Comparison of ENCODE assay signal across 21 cellular contexts in the genomic region with DNA sequence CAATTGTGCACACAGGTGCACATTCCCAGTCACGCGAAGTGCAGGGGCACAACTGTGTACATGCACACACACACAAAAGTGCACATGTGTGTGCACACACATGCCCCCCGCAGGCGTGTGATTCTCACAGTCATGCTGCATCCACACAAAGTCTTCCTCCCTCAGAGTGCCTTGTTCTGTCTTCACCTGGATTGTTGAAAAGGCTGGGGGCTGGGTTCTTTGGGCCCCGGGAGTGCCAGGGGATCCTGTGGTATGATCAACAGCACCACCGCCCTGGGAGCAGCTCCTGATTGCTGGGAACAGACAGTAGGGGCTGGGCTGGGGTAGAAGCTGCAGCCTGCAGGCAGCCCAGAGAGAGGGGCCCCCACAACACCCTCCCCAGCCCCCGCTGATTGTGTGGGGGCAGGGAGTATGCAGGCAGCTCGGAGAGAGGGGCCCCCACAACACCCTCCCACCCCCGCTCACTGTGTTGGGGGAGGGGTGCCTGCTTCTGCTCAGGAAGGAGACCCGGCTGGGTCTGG. TPM values are rescaled to one million over a fixed set of nuclear protein-coding genes. Genes with fewer than 3 reads are reported as not detected.
DNase-seq lines count a peak whose midpoint lies in the region; ATAC-seq and TF ChIP-seq lines count a peak whose summit lies in the region.
"Had no signal": no experiment of that assay in that cellular context is flagged by ENCODE, and none has a peak within 500 bp of the region (broad histone marks: within the 10 kb centered on the region; RNA-seq: fewer than 3 reads in every experiment).

No MANE protein-coding gene starts in this region.

- peak overlapping the region; percentile 40 to 72 for H3K14ac ChIP-seq in mesenchymal stem cell (ENCODE audit: low read length in 2 of 2)

- H3K23ac ChIP-seq in mesenchymal stem cell (ENCODE audit: low read length in 2 of 2): peak overlapping the region in 1 of 2 experiments; percentile 60

- intact Hi-C loops in vagina (cut with DNase I): no loop called here
- intact Hi-C loops in stomach (cut with DNase I; ENCODE audit: low total_unique reads): no loop called here

- no peak overlapping the region for H2BK5ac ChIP-seq in mesenchymal stem cell (ENCODE audit: low read depth, low read length, poor library complexity, severe bottlenecking)

- H2AFZ ChIP-seq in SK-N-SH (ENCODE audit: low read depth) (no peak overlapping the region), mesenchymal stem cell (ENCODE audit: low read depth, low read length) (no peak overlapping the region)

- H2BK15ac ChIP-seq in mesenchymal stem cell (ENCODE audit: low read depth, poor library complexity, severe bottlenecking): peak overlapping the region; percentile 31

- H2AK5ac ChIP-seq in mesenchymal stem cell (ENCODE audit: low read length, severe bottlenecking): peak overlapping the region; percentile 17

- no peak overlapping the region for H3K4ac ChIP-seq in mesenchymal stem cell (ENCODE audit: low read depth in 1 of 2, low read length in 2 of 2)

- no peak for ATAC-seq in SK-N-SH treated with all-trans-retinoic acid at 6 μM for 48 hours
- ATAC-seq: effector memory CD8-positive, alpha-beta T cell; natural killer cell treated with Interleukin-12 subunit alpha and Interleukin-12 subunit beta and Interleukin-15 and Interleukin-18, amount 100 ng/mL, for 72 hours had no signal

- CTCF ChIA-PET in SK-N-SH (lab: Yijun Ruan, JAX): interaction anchor here (0.9 to 1.6 kb wide), 4 partner anchors 9 to 269 kb away, joined by 3 to 5 read pairs (median 4); no protein-coding TSS in a partner anchor

- WGBS in SK-N-SH (ENCODE audit: low lambda C conversion rate): 97% methylated on average over 6 of the region's 10 CpGs
- 60% methylated on average over 6 of the region's 10 CpGs for WGBS in mesenchymal stem cell
- WGBS in stomach, 5 donors: 58 to 80% (median 73%) methylated on average over 6 to 10 of the region's 10 CpGs

- H3K9me3 ChIP-seq in SK-N-SH: no peaks in the 10 kb centered on the region
- no peaks in the 10 kb centered on the region for H3K9me3 ChIP-seq in cardiac muscle cell (ENCODE audit: low read depth)
- H3K9me3 ChIP-seq in mesenchymal stem cell (ENCODE audit: control insufficient read depth, low read length): no peaks in the 10 kb centered on the region
- H3K9me3 ChIP-seq in vagina: no peaks in the 10 kb centered on the region
- H3K9me3 ChIP-seq in stomach: no peaks in the 10 kb centered on the region
- H3K9me3 ChIP-seq: thyroid gland had no signal

- H3K79me2 ChIP-seq in SK-N-SH (ENCODE audit: insufficient read depth): peaks cover 77% of the 10 kb centered on the region

- peaks cover 70% of the 10 kb centered on the region for H4K20me1 ChIP-seq in SK-N-SH (ENCODE audit: insufficient read depth)

- H3K27me3 ChIP-seq in SK-N-SH (ENCODE audit: insufficient read depth): no peaks in the 10 kb centered on the region
- H3K27me3 ChIP-seq in cardiac muscle cell: peaks cover 3% of the 10 kb centered on the region
- H3K27me3 ChIP-seq in mesenchymal stem cell (ENCODE audit: control insufficient read depth in 1 of 2, insufficient read depth in 1 of 2, low read length in 2 of 2): no peaks in the 10 kb centered on the region
- H3K27me3 ChIP-seq in vagina: no peaks in the 10 kb centered on the region
- H3K27me3 ChIP-seq in stomach: peaks cover 0 to 69% (median 18%) of the 10 kb centered on the region in 3 donors
- H3K27me3 ChIP-seq: thyroid gland had no signal

- POLR2A ChIA-PET in SK-N-SH (lab: Yijun Ruan, JAX): no interaction called here

- H3K9me2 ChIP-seq in SK-N-SH: no peaks in the 10 kb centered on the region

- H2BK120ac ChIP-seq in mesenchymal stem cell (ENCODE audit: low read depth, low read length): no peak overlapping the region

- H3K27ac ChIP-seq in SK-N-SH (ENCODE audit: low read depth in 2 of 2, low read length in 1 of 2) (peak overlapping the region in 1 of 2 experiments; percentile 45; a peak in 1 of 4 replicates), cardiac muscle cell (peak overlapping the region; percentile 98), mesenchymal stem cell (ENCODE audit: low read length, poor library complexity, severe bottlenecking) (peak overlapping the region; percentile 6), vagina (peak overlapping the region; percentile 87), stomach (no peak overlapping the region)

- H3K36me3 ChIP-seq in SK-N-SH (replicated peaks in 1 of 2; ENCODE audit: control insufficient read depth in 1 of 2, insufficient read depth in 2 of 2, low read length in 1 of 2) (peaks cover 6 to 7% of the 10 kb centered on the region in 2 experiments), cardiac muscle cell (no peaks in the 10 kb centered on the region), mesenchymal stem cell (ENCODE audit: control insufficient read depth in 1 of 2, insufficient read depth in 2 of 2, low read depth in 1 of 2, low read length in 2 of 2) (peaks cover 3 to 47% of the 10 kb centered on the region in 2 experiments), vagina (no peaks in the 10 kb centered on the region), stomach (no peaks in the 10 kb centered on the region)
- H3K36me3 ChIP-seq: thyroid gland had no signal

- H3K79me1 ChIP-seq in mesenchymal stem cell (replicated peaks; ENCODE audit: low read length, poor library complexity, severe bottlenecking): peaks cover under 1% of the 10 kb centered on the region

- H3F3A ChIP-seq in SK-N-SH (replicated peaks; ENCODE audit: insufficient read depth): no peaks in the 10 kb centered on the region

- H4K8ac ChIP-seq in mesenchymal stem cell (ENCODE audit: low read length): peak overlapping the region; percentile 27

- no peak for TF ChIP-seq RAD21 in SK-N-SH (IDR thresholded peaks at IDR 0.05; ENCODE audit: low read length)

- TF ChIP-seq POLR2A in vagina (IDR thresholded peaks at IDR 0.05): no peak
- no peak for TF ChIP-seq POLR2A in stomach (IDR thresholded peaks at IDR 0.05)

- TF ChIP-seq CTCF in SK-N-SH (IDR thresholded peaks at IDR 0.05) (no peak), cardiac muscle cell (IDR thresholded peaks at IDR 0.05; ENCODE audit: low read depth, low read length) (no peak), vagina (IDR thresholded peaks at IDR 0.05) (no peak), stomach (IDR thresholded peaks at IDR 0.05) (no peak)

- H2BK12ac ChIP-seq in mesenchymal stem cell (ENCODE audit: low read length in 2 of 2): peak overlapping the region in 1 of 2 experiments; percentile 45

- H3K4me3 ChIP-seq in SK-N-SH (ENCODE audit: low read depth in 2 of 2, low read length in 1 of 2): no peak overlapping the region
- no peak overlapping the region for H3K4me3 ChIP-seq in cardiac muscle cell
- no peak overlapping the region for H3K4me3 ChIP-seq in mesenchymal stem cell (ENCODE audit: insufficient read depth in 1 of 2, low read depth in 1 of 2, low read length in 2 of 2)
- H3K4me3 ChIP-seq in vagina: no peak overlapping the region
- H3K4me3 ChIP-seq in stomach: no peak overlapping the region
- H3K4me3 ChIP-seq: lung, thyroid gland had no signal

- H3K4me1 ChIP-seq in SK-N-SH (ENCODE audit: control insufficient read depth in 1 of 2, insufficient read depth in 2 of 2, low read depth in 1 of 2, low read length in 1 of 2) (peaks cover 6 to 50% of the 10 kb centered on the region in 2 experiments; a peak in 1 of 4 replicates), cardiac muscle cell (ENCODE audit: low read depth) (peaks cover 66% of the 10 kb centered on the region), mesenchymal stem cell (ENCODE audit: control insufficient read depth, insufficient read depth, low read depth, low read length) (peaks cover 68% of the 10 kb centered on the region), vagina (peaks cover 75% of the 10 kb centered on the region), stomach (peaks cover 9 to 58% (median 37%) of the 10 kb centered on the region in 4 donors)

- H3K9ac ChIP-seq in SK-N-SH: no peak overlapping the region
- no peak overlapping the region for H3K9ac ChIP-seq in mesenchymal stem cell (ENCODE audit: low read length)

- no peak for DNase-seq in SK-N-SH
- no peak for DNase-seq in cardiac muscle cell (ENCODE audit: low read depth in 1 of 2, low spot score in 1 of 2)
- no peak for DNase-seq in mesenchymal stem cell
- no peak for DNase-seq in vagina (ENCODE audit: extremely low spot score in 2 of 2)
- DNase-seq in stomach: no peak
- DNase-seq in NK-92 (lab: John Stamatoyannopoulos, UW; ENCODE audit: unreplicated experiment): no peak
- DNase-seq in activated gamma-delta T cell treated with Interleukin-2 at 50 U/mL for 16 hours: no peak
- DNase-seq: 8988T; activated CD4-positive, alpha-beta T cell treated with anti-CD3 and anti-CD28 coated beads for 1 hour; activated CD8-positive, alpha-beta memory T cell treated with anti-CD3 and anti-CD28 coated beads, Interleukin-2, amount 50 U/mL, for 4 hours; activated naive CD4-positive, alpha-beta T cell treated with anti-CD3 and anti-CD28 coated beads, Interleukin-2, amount 10 ng/mL, durations not matched to agents 7 days and 5 days; CD4-positive, CD25-positive, alpha-beta regulatory T cell; DMS79 treated with DMSO at 0.1 percent for 48 hours; effector memory CD8-positive, alpha-beta T cell; NCI-H1694 treated with DMSO at 0.1 percent for 48 hours; NCI-H524 treated with DMSO at 0.1 percent for 48 hours; stimulated activated CD4-positive, alpha-beta T cell treated with anti-CD3 and anti-CD28 coated beads, Interleukin-4, amount 100 ng/mL, for 4 hours; thyroid gland had no signal

- TF ChIP-seq EP300 in SK-N-SH (IDR thresholded peaks at IDR 0.05; ENCODE audit: borderline replicate concordance in 1 of 2, low read depth in 1 of 2, low read length in 1 of 2) (no peak), stomach (IDR thresholded peaks at IDR 0.05) (no peak)

- peak overlapping the region; percentile 48 to 81 for H3K18ac ChIP-seq in mesenchymal stem cell (ENCODE audit: low read depth in 1 of 2, low read length in 2 of 2)

- H3K4me2 ChIP-seq in SK-N-SH: peak overlapping the region; percentile 99; the same call in 1 of the 2 replicates
- H3K4me2 ChIP-seq in mesenchymal stem cell (ENCODE audit: low read length, poor library complexity, severe bottlenecking): peak overlapping the region; percentile 33

- H4K91ac ChIP-seq in mesenchymal stem cell (ENCODE audit: low read length): peak overlapping the region; percentile 87

TF ChIP-seq in SK-N-SH, 30 proteins besides CTCF, POLR2A, EP300 and RAD21 (continues in another document):
- TF ChIP-seq SMC3 (IDR thresholded peaks at IDR 0.05; ENCODE audit: low read depth, low read length) (no peak), MEF2A (IDR thresholded peaks at IDR 0.05; ENCODE audit: borderline replicate concordance, low read depth) (no peak)

TF ChIP-seq in SK-N-SH treated with all-trans-retinoic acid at 6 μM for 48 hours, 23 proteins besides CTCF, POLR2A, EP300 and RAD21 (continues in another document):
- TF ChIP-seq TCF4 (CRISPR knock-in tag; IDR thresholded peaks at IDR 0.05; ENCODE audit: borderline replicate concordance) (no peak), ISL1 (CRISPR knock-in tag; IDR thresholded peaks at IDR 0.05) (no peak)

RNA-seq across cellular contexts. Expression of a gene that starts 3.4 kb away (rescaled TPM):
- polyA plus RNA-seq in SK-N-SH (2012; rRNA removed) (93.6 and 118 TPM in 2 replicates), cardiac muscle cell (407 and 535 TPM in 2 replicates), stomach (10 to 100 TPM; 20.0 to 34.3 (median 20.7) TPM)
- polyA plus RNA-seq in SK-N-SH (2012; cell fraction: cytosol; rRNA removed): 51.8 and 89.1 TPM in 2 replicates
- 287 and 525 TPM in 2 replicates for polyA plus RNA-seq in SK-N-SH (2012; cell fraction: nucleus; rRNA removed)
- total RNA-seq in cardiac muscle cell (887 and 1,182 TPM in 2 replicates), vagina (86.7 TPM), stomach (100 to 1,000 TPM in 1 of 5 donors, 10 to 100 TPM in 4; 19.8 to 212 (median 34.9) TPM)
- polyA plus RNA-seq in mesenchymal stem cell (2013, experiment 1 of 2): 330 TPM
- polyA plus RNA-seq in mesenchymal stem cell (2013, experiment 2 of 2): 322 TPM

Comparison
In these comparisons a context has a peak if more than half of its experiments do, and no peak if none do; other contexts are left out.
1. H3K27ac ChIP-seq: peak in cardiac muscle cell (single experiment), mesenchymal stem cell (single experiment) and vagina (single experiment); none in stomach (0 of 5).